Comparison of ENCODE assay signal across 8 cellular contexts in genomic region chr13:94595943-94596574, GRCh38. TPM values are rescaled to one million over a fixed set of nuclear protein-coding genes. Genes with fewer than 3 reads are reported as not detected.
A peak's percentile ranks its signal among the peaks of the same experiment; 100 is the strongest.
DNase-seq lines count a peak whose midpoint lies in the region; ATAC-seq and TF ChIP-seq lines count a peak whose summit lies in the region.

Gene TGDS, minus strand, starts transcription at chr13:94596152. Its CDS starts 16 bp downstream, at chr13:94596136.

- intact Hi-C loops in Caco-2 (cut with micrococcal nuclease; ENCODE audit: unreplicated experiment), result loop anchor here (1.0 kb wide), 1 partner anchor 47 kb away; no protein-coding TSS in a partner anchor

- H3K27me3 ChIP-seq in Caco-2 (replicated peaks; ENCODE audit: control insufficient read depth, insufficient read depth, low read length), result no peaks in the 10 kb centered on the region

- no peaks in the 10 kb centered on the region for H3K9me3 Mint-ChIP-seq in Caco-2 (ENCODE audit: unreplicated experiment)
- H3K9me3 Mint-ChIP-seq in effector memory CD8-positive, alpha-beta T cell, result no peaks in the 10 kb centered on the region
- peaks cover 4% of the 10 kb centered on the region for H3K9me3 Mint-ChIP-seq in memory B cell

- POLR2A ChIA-PET in Caco-2 (lab: Charles Lee), result interaction anchor here (0.5 to 1.8 kb wide), 9 partner anchors 9 to 827 kb away, joined by 3 to 6 read pairs (median 3); no protein-coding TSS in a partner anchor

- H3K4me1 Mint-ChIP-seq in Caco-2 (ENCODE audit: low read depth, unreplicated experiment) (peaks cover 15% of the 10 kb centered on the region), memory B cell (peaks cover 21% of the 10 kb centered on the region)
- peaks cover 25 to 31% of the 10 kb centered on the region in 2 donors for H3K4me1 Mint-ChIP-seq in effector memory CD8-positive, alpha-beta T cell (ENCODE audit: low read depth in 2 of 2)

- H3K4me1 ChIP-seq in Caco-2, result peaks cover 25% of the 10 kb centered on the region

- TF ChIP-seq CTCF in Caco-2 (IDR thresholded peaks at IDR 0.05; ENCODE audit: insufficient read depth in 1 of 2, low read depth in 1 of 2, low read length in 1 of 2, severe bottlenecking in 1 of 2, unreplicated experiment in 1 of 2), result no peak

- CTCF ChIA-PET in Caco-2 (lab: Charles Lee), result interaction anchor here (0.6 to 1.1 kb wide), 3 partner anchors 21 to 161 kb away, joined by 3 to 5 read pairs (median 3); no protein-coding TSS in a partner anchor

- H3K4me3 ChIP-seq in Caco-2 (ENCODE audit: low read depth, low read length), result peak within 1 kb of the TSS; percentile 67

- H3K27ac Mint-ChIP-seq in Caco-2 (ENCODE audit: unreplicated experiment), result peak within 1 kb of the TSS; percentile 80
- H3K27ac Mint-ChIP-seq in effector memory CD8-positive, alpha-beta T cell, result peak within 1 kb of the TSS; percentile 91 to 93
- peak within 1 kb of the TSS; percentile 85 for H3K27ac Mint-ChIP-seq in memory B cell

- no peaks in the 10 kb centered on the region for H3K36me3 ChIP-seq in Caco-2 (ENCODE audit: control insufficient read depth, insufficient read depth, low read length)

- H3K4me3 Mint-ChIP-seq in Caco-2 (ENCODE audit: unreplicated experiment) (peak within 1 kb of the TSS; percentile 83), memory B cell (peak within 1 kb of the TSS; percentile 92)
- H3K4me3 Mint-ChIP-seq in effector memory CD8-positive, alpha-beta T cell, result peak within 1 kb of the TSS; percentile 90 to 93

- ATAC-seq in GM21381 (IDR thresholded peaks at IDR 0.05; ENCODE audit: unreplicated experiment) (peak; percentile 98), memory B cell (ENCODE audit: low read depth) (peak; percentile 94)
- ATAC-seq in effector memory CD8-positive, alpha-beta T cell (replicated peaks), result peak; percentile 96

- no TSS peak for BruUV-seq in Caco-2 (replicated peaks; lab: Mats Ljungman, UMichigan)

- H3K36me3 Mint-ChIP-seq in Caco-2 (ENCODE audit: insufficient read depth, unreplicated experiment), result peaks cover 22% of the 10 kb centered on the region
- peaks cover 21% of the 10 kb centered on the region for H3K36me3 Mint-ChIP-seq in effector memory CD8-positive, alpha-beta T cell (ENCODE audit: insufficient read depth)
- H3K36me3 Mint-ChIP-seq in memory B cell, result peaks cover 3% of the 10 kb centered on the region

- DNase-seq in Caco-2 (peak; percentile 93 to 96), HUDEP-2 (lab: John Stamatoyannopoulos, UW; ENCODE audit: unreplicated experiment in 76 of 76) (peak; percentile 4 to 90 (median 80)), NOMO-1 treated with dmso at 0.1 percent for 144 hours (lab: John Stamatoyannopoulos, UW; ENCODE audit: unreplicated experiment) (peak; percentile 83), memory B cell (ENCODE audit: low spot score in 2 of 2) (peak; percentile 64 to 76)
- DNase-seq in activated CD8-positive, alpha-beta memory T cell treated with anti-CD3 and anti-CD28 coated beads for 4 hours (ENCODE audit: low read depth in 2 of 2), result peak; percentile 75
- DNase-seq in effector memory CD8-positive, alpha-beta T cell, result peak; percentile 77 to 83 (median 79)
- peak; percentile 78 for DNase-seq in stimulated activated CD8-positive, alpha-beta memory T cell treated with anti-CD3 and anti-CD28 coated beads, Interleukin-12 subunit alpha, Interleukin-12 subunit beta, amount 100 ng/mL, for 1 hour (ENCODE audit: low read depth)

- H3K27me3 Mint-ChIP-seq in Caco-2 (ENCODE audit: insufficient read depth, unreplicated experiment), result no peaks in the 10 kb centered on the region
- no peaks in the 10 kb centered on the region for H3K27me3 Mint-ChIP-seq in effector memory CD8-positive, alpha-beta T cell
- H3K27me3 Mint-ChIP-seq in memory B cell, result no peaks in the 10 kb centered on the region

- no peaks in the 10 kb centered on the region for H3K9me3 ChIP-seq in Caco-2

RNA-seq across cellular contexts. Expression of gene TGDS, which starts in this region (rescaled TPM):
- total RNA-seq in Caco-2 (2022), result 22.0 and 22.8 TPM in 2 replicates

Comparison
In these comparisons a context has a peak if more than half of its experiments do, and no peak if none do; other contexts are left out.
1. Peak in every context shown above with its lines: DNase-seq, ATAC-seq and H3K4me3 ChIP-seq.